In the genomic region with DNA sequence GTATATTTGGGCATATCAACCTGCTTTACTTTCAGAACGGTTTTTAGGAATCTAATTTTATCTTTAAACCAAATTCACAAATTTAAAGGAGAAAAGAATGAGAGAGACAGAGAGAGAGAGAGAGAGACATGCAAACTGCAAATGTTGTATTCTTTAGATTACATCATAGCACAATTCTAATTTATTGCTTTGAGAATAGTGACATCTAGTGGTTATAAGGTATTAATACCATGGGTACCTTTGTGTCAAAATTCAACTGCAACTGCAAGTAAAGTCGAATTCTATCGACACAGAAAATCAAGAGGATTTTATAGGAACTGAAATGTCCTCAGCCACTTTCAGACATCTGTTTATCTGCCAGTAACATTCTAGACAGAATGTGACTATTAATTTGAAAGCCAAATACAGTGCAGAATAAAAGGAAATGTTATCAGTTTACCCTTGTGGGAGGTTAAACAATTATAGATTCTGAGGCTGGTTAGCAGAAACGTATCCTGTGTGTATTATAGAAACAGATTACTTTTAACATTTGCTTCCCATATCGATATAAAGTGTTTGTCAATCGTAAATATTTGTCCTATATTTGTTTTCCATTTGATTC, we compare ENCODE assay signal across 1 cellular context.
TF ChIP-seq lines count a peak whose summit lies in the region.

No MANE protein-coding gene starts in this region.

TF ChIP-seq in HepG2, 621 proteins besides CTCF, POLR2A, EP300 and RAD21 (continued from another document):
- TF ChIP-seq, protein P1, sequence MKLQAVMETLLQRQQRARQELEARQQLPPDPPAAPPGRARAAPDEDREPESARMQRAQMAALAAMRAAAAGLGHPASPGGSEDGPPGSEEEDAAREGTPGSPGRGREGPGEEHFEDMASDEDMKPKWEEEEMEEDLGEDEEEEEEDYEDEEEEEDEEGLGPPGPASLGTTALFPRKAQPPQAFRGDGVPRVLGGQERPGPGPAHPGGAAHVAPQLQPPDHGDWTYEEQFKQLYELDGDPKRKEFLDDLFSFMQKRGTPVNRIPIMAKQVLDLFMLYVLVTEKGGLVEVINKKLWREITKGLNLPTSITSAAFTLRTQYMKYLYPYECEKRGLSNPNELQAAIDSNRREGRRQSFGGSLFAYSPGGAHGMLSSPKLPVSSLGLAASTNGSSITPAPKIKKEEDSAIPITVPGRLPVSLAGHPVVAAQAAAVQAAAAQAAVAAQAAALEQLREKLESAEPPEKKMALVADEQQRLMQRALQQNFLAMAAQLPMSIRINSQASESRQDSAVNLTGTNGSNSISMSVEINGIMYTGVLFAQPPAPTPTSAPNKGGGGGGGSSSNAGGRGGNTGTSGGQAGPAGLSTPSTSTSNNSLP (IDR thresholded peaks at IDR 0.05; ENCODE audit: low read depth, low read length), result peak; percentile 82
- TF ChIP-seq SP2 (CRISPR knock-in tag; IDR thresholded peaks at IDR 0.05), result no peak
- TF ChIP-seq ZNF136 (CRISPR knock-in tag; IDR thresholded peaks at IDR 0.05; ENCODE audit: low read depth), result no peak
- TF ChIP-seq, protein P2, sequence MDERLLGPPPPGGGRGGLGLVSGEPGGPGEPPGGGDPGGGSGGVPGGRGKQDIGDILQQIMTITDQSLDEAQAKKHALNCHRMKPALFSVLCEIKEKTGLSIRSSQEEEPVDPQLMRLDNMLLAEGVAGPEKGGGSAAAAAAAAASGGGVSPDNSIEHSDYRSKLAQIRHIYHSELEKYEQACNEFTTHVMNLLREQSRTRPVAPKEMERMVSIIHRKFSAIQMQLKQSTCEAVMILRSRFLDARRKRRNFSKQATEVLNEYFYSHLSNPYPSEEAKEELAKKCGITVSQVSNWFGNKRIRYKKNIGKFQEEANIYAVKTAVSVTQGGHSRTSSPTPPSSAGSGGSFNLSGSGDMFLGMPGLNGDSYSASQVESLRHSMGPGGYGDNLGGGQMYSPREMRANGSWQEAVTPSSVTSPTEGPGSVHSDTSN (CRISPR knock-in tag; IDR thresholded peaks at IDR 0.05), result no peak
- TF ChIP-seq, protein P3, sequence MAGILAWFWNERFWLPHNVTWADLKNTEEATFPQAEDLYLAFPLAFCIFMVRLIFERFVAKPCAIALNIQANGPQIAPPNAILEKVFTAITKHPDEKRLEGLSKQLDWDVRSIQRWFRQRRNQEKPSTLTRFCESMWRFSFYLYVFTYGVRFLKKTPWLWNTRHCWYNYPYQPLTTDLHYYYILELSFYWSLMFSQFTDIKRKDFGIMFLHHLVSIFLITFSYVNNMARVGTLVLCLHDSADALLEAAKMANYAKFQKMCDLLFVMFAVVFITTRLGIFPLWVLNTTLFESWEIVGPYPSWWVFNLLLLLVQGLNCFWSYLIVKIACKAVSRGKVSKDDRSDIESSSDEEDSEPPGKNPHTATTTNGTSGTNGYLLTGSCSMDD (CRISPR knock-in tag; IDR thresholded peaks at IDR 0.05), result no peak
- peak; percentile 73 for TF ChIP-seq ATF7 (IDR thresholded peaks at IDR 0.05)
- TF ChIP-seq ATF7 (CRISPR knock-in tag; IDR thresholded peaks at IDR 0.05), result no peak
- TF ChIP-seq EED (CRISPR knock-in tag; IDR thresholded peaks at IDR 0.05), result no peak
- no peak for TF ChIP-seq TEAD2 (CRISPR knock-in tag; IDR thresholded peaks at IDR 0.05)
- TF ChIP-seq, protein P4, sequence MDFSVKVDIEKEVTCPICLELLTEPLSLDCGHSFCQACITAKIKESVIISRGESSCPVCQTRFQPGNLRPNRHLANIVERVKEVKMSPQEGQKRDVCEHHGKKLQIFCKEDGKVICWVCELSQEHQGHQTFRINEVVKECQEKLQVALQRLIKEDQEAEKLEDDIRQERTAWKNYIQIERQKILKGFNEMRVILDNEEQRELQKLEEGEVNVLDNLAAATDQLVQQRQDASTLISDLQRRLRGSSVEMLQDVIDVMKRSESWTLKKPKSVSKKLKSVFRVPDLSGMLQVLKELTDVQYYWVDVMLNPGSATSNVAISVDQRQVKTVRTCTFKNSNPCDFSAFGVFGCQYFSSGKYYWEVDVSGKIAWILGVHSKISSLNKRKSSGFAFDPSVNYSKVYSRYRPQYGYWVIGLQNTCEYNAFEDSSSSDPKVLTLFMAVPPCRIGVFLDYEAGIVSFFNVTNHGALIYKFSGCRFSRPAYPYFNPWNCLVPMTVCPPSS (IDR thresholded peaks at IDR 0.05), result no peak
- no peak for TF ChIP-seq ZNF605 (CRISPR knock-in tag; IDR thresholded peaks at IDR 0.05)
- TF ChIP-seq AHR (CRISPR knock-in tag; IDR thresholded peaks at IDR 0.05), result no peak
- peak; percentile 70; the same call in 1 of the 2 replicates for TF ChIP-seq MIXL1 (CRISPR knock-in tag; IDR thresholded peaks at IDR 0.05)
- TF ChIP-seq ZNF431 (CRISPR knock-in tag; IDR thresholded peaks at IDR 0.05; ENCODE audit: borderline replicate concordance, low read depth), result no peak
- no peak for TF ChIP-seq NFE2L1 (CRISPR knock-in tag; IDR thresholded peaks at IDR 0.05; ENCODE audit: borderline replicate concordance)
- TF ChIP-seq ZNF468 (CRISPR knock-in tag; IDR thresholded peaks at IDR 0.05), result no peak
- TF ChIP-seq, protein P5, sequence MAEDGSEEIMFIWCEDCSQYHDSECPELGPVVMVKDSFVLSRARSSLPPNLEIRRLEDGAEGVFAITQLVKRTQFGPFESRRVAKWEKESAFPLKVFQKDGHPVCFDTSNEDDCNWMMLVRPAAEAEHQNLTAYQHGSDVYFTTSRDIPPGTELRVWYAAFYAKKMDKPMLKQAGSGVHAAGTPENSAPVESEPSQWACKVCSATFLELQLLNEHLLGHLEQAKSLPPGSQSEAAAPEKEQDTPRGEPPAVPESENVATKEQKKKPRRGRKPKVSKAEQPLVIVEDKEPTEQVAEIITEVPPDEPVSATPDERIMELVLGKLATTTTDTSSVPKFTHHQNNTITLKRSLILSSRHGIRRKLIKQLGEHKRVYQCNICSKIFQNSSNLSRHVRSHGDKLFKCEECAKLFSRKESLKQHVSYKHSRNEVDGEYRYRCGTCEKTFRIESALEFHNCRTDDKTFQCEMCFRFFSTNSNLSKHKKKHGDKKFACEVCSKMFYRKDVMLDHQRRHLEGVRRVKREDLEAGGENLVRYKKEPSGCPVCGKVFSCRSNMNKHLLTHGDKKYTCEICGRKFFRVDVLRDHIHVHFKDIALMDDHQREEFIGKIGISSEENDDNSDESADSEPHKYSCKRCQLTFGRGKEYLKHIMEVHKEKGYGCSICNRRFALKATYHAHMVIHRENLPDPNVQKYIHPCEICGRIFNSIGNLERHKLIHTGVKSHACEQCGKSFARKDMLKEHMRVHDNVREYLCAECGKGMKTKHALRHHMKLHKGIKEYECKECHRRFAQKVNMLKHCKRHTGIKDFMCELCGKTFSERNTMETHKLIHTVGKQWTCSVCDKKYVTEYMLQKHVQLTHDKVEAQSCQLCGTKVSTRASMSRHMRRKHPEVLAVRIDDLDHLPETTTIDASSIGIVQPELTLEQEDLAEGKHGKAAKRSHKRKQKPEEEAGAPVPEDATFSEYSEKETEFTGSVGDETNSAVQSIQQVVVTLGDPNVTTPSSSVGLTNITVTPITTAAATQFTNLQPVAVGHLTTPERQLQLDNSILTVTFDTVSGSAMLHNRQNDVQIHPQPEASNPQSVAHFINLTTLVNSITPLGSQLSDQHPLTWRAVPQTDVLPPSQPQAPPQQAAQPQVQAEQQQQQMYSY (CRISPR knock-in tag; IDR thresholded peaks at IDR 0.05), result no peak
- TF ChIP-seq SMC3 (IDR thresholded peaks at IDR 0.05; ENCODE audit: low read length), result peak; percentile 69
- TF ChIP-seq GFI1 (CRISPR knock-in tag; IDR thresholded peaks at IDR 0.05; ENCODE audit: borderline replicate concordance), result no peak
- TF ChIP-seq, protein P6, sequence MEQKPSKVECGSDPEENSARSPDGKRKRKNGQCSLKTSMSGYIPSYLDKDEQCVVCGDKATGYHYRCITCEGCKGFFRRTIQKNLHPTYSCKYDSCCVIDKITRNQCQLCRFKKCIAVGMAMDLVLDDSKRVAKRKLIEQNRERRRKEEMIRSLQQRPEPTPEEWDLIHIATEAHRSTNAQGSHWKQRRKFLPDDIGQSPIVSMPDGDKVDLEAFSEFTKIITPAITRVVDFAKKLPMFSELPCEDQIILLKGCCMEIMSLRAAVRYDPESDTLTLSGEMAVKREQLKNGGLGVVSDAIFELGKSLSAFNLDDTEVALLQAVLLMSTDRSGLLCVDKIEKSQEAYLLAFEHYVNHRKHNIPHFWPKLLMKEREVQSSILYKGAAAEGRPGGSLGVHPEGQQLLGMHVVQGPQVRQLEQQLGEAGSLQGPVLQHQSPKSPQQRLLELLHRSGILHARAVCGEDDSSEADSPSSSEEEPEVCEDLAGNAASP (CRISPR knock-in tag; IDR thresholded peaks at IDR 0.05; ENCODE audit: borderline replicate concordance), result no peak
- TF ChIP-seq PHB2 (IDR thresholded peaks at IDR 0.05; ENCODE audit: partially characterized antibody), result no peak
- TF ChIP-seq ZNF20 (CRISPR knock-in tag; IDR thresholded peaks at IDR 0.05), result no peak
- no peak for TF ChIP-seq SNRNP70 (IDR thresholded peaks at IDR 0.05; ENCODE audit: low read depth, low read length)
- peak; percentile 77 for TF ChIP-seq STAG1 (CRISPR knock-in tag; IDR thresholded peaks at IDR 0.05)
- TF ChIP-seq ZFP36L2 (CRISPR knock-in tag; IDR thresholded peaks at IDR 0.05), result no peak
- TF ChIP-seq FOXM1 (CRISPR knock-in tag; IDR thresholded peaks at IDR 0.05), result no peak
- TF ChIP-seq ZNF556 (CRISPR knock-in tag; IDR thresholded peaks at IDR 0.05; ENCODE audit: borderline replicate concordance), result no peak
- TF ChIP-seq, protein P7, sequence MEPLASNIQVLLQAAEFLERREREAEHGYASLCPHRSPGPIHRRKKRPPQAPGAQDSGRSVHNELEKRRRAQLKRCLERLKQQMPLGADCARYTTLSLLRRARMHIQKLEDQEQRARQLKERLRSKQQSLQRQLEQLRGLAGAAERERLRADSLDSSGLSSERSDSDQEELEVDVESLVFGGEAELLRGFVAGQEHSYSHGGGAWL (CRISPR knock-in tag; IDR thresholded peaks at IDR 0.05), result no peak
- TF ChIP-seq CEBPB (IDR thresholded peaks at IDR 0.05; ENCODE audit: borderline replicate concordance, low read depth, low read length), result peak; percentile 73; the same call in 1 of the 2 replicates
- TF ChIP-seq CEBPG (CRISPR knock-in tag; IDR thresholded peaks at IDR 0.05), result peak; percentile 79
- TF ChIP-seq, protein P8, sequence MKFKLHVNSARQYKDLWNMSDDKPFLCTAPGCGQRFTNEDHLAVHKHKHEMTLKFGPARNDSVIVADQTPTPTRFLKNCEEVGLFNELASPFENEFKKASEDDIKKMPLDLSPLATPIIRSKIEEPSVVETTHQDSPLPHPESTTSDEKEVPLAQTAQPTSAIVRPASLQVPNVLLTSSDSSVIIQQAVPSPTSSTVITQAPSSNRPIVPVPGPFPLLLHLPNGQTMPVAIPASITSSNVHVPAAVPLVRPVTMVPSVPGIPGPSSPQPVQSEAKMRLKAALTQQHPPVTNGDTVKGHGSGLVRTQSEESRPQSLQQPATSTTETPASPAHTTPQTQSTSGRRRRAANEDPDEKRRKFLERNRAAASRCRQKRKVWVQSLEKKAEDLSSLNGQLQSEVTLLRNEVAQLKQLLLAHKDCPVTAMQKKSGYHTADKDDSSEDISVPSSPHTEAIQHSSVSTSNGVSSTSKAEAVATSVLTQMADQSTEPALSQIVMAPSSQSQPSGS (CRISPR knock-in tag; IDR thresholded peaks at IDR 0.05), result peak; percentile 75; the same call in 1 of the 2 replicates
- TF ChIP-seq ZNF33B (CRISPR knock-in tag; IDR thresholded peaks at IDR 0.05), result no peak
- no peak for TF ChIP-seq HNRNPH1 (optimal IDR thresholded peaks at IDR 0.05; ENCODE audit: low read depth, low read length)
- TF ChIP-seq GZF1 (CRISPR knock-in tag; IDR thresholded peaks at IDR 0.05), result no peak
- TF ChIP-seq REL (CRISPR knock-in tag; conservative IDR thresholded peaks at IDR 0.05), result no peak
- TF ChIP-seq BRD4 (CRISPR knock-in tag; IDR thresholded peaks at IDR 0.05), result no peak
- TF ChIP-seq ERF (CRISPR knock-in tag; IDR thresholded peaks at IDR 0.05), result no peak
- no peak for TF ChIP-seq TSC22D2 (CRISPR knock-in tag; IDR thresholded peaks at IDR 0.05; ENCODE audit: borderline replicate concordance)
